1 cellular context compared by ENCODE assay signal in genomic region chr12:6508087-6508486, GRCh38.
TF ChIP-seq lines count a peak whose summit lies in the region.

No MANE protein-coding gene starts in this region.

TF ChIP-seq in H1, 55 proteins besides CTCF, POLR2A, EP300 and RAD21:
- TF ChIP-seq TAF7 (optimal IDR thresholded peaks at IDR 0.05; ENCODE audit: borderline replicate concordance, low read depth, low read length): no peak
- TF ChIP-seq RBBP5 (IDR thresholded peaks at IDR 0.05; ENCODE audit: borderline replicate concordance, low read depth, low read length): no peak
- no peak for TF ChIP-seq JUN (IDR thresholded peaks at IDR 0.05; ENCODE audit: low read depth, low read length)
- no peak for TF ChIP-seq CREB1 (IDR thresholded peaks at IDR 0.05)
- no peak for TF ChIP-seq BACH1 (IDR thresholded peaks at IDR 0.05; ENCODE audit: low read length)
- no peak for TF ChIP-seq MAFK (IDR thresholded peaks at IDR 0.05; ENCODE audit: low read depth, low read length)
- no peak for TF ChIP-seq HDAC6 (IDR thresholded peaks at IDR 0.05; ENCODE audit: low read depth, low read length)
- no peak for TF ChIP-seq EGR1 (IDR thresholded peaks at IDR 0.05; ENCODE audit: borderline replicate concordance, low read depth, low read length)
- no peak for TF ChIP-seq SP1 (IDR thresholded peaks at IDR 0.05; ENCODE audit: low read depth, low read length)
- TF ChIP-seq FOSL1 (IDR thresholded peaks at IDR 0.05; ENCODE audit: insufficient read depth, low read depth, low read length): no peak
- no peak for TF ChIP-seq PHF8 (conservative IDR thresholded peaks at IDR 0.05; ENCODE audit: low read depth, low read length)
- no peak for TF ChIP-seq ATF3 (IDR thresholded peaks at IDR 0.05; ENCODE audit: insufficient read depth, low read depth, low read length)
- no peak for TF ChIP-seq GTF2F1 (IDR thresholded peaks at IDR 0.05; ENCODE audit: borderline replicate concordance, low read depth, low read length)
